11 cellular contexts compared by ENCODE assay signal in the genomic region with DNA sequence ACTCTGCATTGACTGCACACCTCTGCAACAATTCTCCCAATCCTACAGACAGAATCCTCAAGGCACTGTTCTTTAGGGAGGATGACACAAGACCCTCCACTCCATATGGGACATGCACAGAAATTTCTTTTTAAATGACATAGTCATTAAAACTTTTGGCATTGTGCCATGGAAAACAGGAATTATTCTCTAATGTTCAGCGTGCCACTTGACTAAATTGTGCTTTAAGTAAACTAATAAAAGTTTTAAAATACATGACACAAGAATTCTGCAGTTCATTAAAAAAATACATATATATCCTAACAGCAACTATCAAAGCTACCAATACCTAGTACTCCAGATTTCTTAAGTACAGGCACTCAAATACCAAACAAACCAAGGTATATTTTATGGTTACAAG.
"Had no signal": no experiment of that assay in that cellular context is flagged by ENCODE, and none has a peak within 500 bp of the region (broad histone marks: within the 10 kb centered on the region; RNA-seq: fewer than 3 reads in every experiment).

No MANE protein-coding gene starts in this region.

- DNase-seq: activated CD4-positive, alpha-beta T cell treated with anti-CD3 and anti-CD28 coated beads, Interleukin-2, amount 50 U/mL, for 4 hours; activated gamma-delta T cell; colonic mucosa; hypothalamus; islet precursor cell; left colon; lower lobe of right lung; right lobe of liver; stimulated activated CD4-positive, alpha-beta T cell treated with anti-CD3 and anti-CD28 coated beads, Interleukin-4, amount 100 ng/mL, for 1 hour; stomach had no signal

- ATAC-seq: left colon; lower lobe of right lung; natural killer cell treated with Interleukin-12 subunit alpha and Interleukin-12 subunit beta and Interleukin-15 and Interleukin-18, amount 100 ng/mL, for 72 hours; right lobe of liver had no signal
